12 cellular contexts compared by ENCODE assay signal in the genomic region with DNA sequence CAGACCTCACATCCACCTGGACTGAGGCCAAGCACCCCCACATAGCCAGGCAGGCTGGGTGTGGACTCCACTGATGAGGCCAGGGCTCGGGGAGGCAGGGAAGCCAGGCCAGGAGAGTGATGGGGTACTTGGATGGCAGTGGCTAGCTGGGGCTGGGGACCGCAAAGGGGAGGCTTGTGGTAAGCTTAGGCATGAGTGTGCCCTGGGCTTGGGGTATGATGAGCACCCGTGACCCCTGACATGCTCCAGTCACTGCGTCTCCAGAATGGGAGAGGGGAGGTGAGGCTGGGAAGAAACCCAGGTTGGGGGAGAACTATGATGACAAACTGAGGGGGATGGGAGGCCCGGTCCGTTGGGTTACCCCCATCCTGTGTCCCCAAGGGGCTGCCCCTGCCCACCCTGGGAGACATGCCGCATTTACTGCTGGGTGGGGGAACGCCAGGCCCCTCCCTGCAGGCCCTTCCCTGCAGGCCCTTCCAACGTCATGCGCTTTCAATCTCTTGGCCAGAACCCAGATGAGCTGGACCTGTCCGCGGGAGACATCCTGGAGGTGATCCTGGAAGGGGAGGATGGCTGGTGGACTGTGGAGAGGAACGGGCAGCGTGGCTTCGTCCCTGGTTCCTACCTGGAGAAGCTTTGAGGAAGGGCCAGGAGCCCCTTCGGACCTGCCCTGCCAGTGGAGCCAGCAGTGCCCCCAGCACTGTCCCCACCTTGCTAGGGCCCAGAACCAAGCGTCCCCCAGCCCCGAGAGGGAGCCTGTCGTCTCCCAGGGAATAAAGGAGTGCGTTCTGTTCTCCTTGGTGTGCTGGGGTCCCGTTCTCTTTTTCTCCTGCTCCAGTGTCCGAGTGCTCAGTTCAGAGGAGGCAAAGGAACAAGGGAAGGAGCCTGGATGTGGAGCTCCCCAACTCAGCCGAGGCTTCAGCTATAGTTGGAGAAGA. TPM values are rescaled to one million over a fixed set of nuclear protein-coding genes. Genes with fewer than 3 reads are reported as not detected.
A peak's percentile ranks its signal among the peaks of the same experiment; 100 is the strongest.
DNase-seq lines count a peak whose midpoint lies in the region; ATAC-seq, FAIRE-seq and TF ChIP-seq lines count a peak whose summit lies in the region.
"Had no signal": no experiment of that assay in that cellular context is flagged by ENCODE, and none has a peak within 500 bp of the region (broad histone marks: within the 10 kb centered on the region; RNA-seq: fewer than 3 reads in every experiment).

No MANE protein-coding gene starts in this region.

- H3K9me3 ChIP-seq in GM12878 (replicated peaks; ENCODE audit: control insufficient read depth, insufficient read depth, low read length) = no peaks in the 10 kb centered on the region; the same call in 2 of the 3 replicates
- H3K9me3 ChIP-seq in uterus = no peaks in the 10 kb centered on the region

- no peak for TF ChIP-seq RAD21 in GM12878 (IDR thresholded peaks at IDR 0.05; ENCODE audit: insufficient read depth, low read depth, low read length)

- in situ Hi-C loops in GM12878 (cut with MboI) = no loop called here

- H3K4me2 ChIP-seq in GM12878 (ENCODE audit: control insufficient read depth, insufficient read depth) = no peak overlapping the region

- H3K36me3 ChIP-seq in GM12878 (ENCODE audit: control insufficient read depth in 2 of 2, insufficient read depth in 2 of 2, low read length in 1 of 2) = peaks cover 0 to 4% of the 10 kb centered on the region in 2 experiments; a peak in 3 of 4 replicates
- H3K36me3 ChIP-seq in uterus = no peaks in the 10 kb centered on the region

- POLR2A ChIA-PET in GM12878 (lab: Charles Lee) = no interaction called here

- DNase-seq in stimulated activated CD4-positive, alpha-beta T cell treated with anti-CD3 and anti-CD28 coated beads, Interleukin-4, amount 100 ng/mL, for 24 hours = peak; percentile 3
- DNase-seq in stimulated activated CD4-positive, alpha-beta T cell treated with anti-CD3 and anti-CD28 coated beads, Interleukin-15, amount 100 ng/mL, for 24 hours = no peak
- DNase-seq in GM12878 (ENCODE audit: low read depth, low spot score) = no peak
- no peak for DNase-seq in naive B cell
- peak; percentile 10 to 16 for DNase-seq in uterus
- DNase-seq: amygdala, NCI-H774 had no signal

- intact Hi-C loops in GM12878 (cut with micrococcal nuclease; ENCODE audit: unreplicated experiment) (no loop called here), uterus (cut with DNase I; ENCODE audit: low total_unique reads) (no loop called here)

- H3K4me3 Mint-ChIP-seq in naive B cell = peak overlapping the region in 1 of 8 donors; percentile 43

- H3K4me3 ChIP-seq in GM12878 = no peak overlapping the region
- H3K4me3 ChIP-seq in uterus = no peak overlapping the region

- H3K4me1 ChIP-seq in GM12878 (ENCODE audit: control insufficient read depth, insufficient read depth, low read length) (no peaks in the 10 kb centered on the region), uterus (no peaks in the 10 kb centered on the region)

- no peak overlapping the region for H2AFZ ChIP-seq in GM12878 (ENCODE audit: control insufficient read depth, low read depth, low read length)

- no peaks in the 10 kb centered on the region for H3K27me3 ChIP-seq in GM12878 (replicated peaks in 1 of 2; ENCODE audit: control insufficient read depth in 2 of 2, insufficient read depth in 2 of 2, low read length in 1 of 2)
- no peaks in the 10 kb centered on the region for H3K27me3 ChIP-seq in uterus

- peak overlapping the region in 5 of 6 donors; percentile 57 to 90 (median 70) for H3K27ac Mint-ChIP-seq in naive B cell

- no peak for TF ChIP-seq EP300 in GM12878 (IDR thresholded peaks at IDR 0.05; ENCODE audit: borderline replicate concordance in 1 of 2, control insufficient read depth in 1 of 2, low read depth in 2 of 2, low read length in 2 of 2)

- 91% methylated on average over 20 of the region's 23 CpGs for WGBS in GM12878 (ENCODE audit: insufficient coverage, insufficient replicate concordance, low lambda C conversion rate, missing lambda C conversion rate)

- RAD21 ChIA-PET in GM12878 (lab: Charles Lee; ENCODE audit: unreplicated experiment) = interaction anchor here (1.3 to 9.5 kb wide), 2 partner anchors 63 to 66 kb away, joined by 3 to 189 read pairs; no protein-coding TSS in a partner anchor

- H3K27ac ChIP-seq in GM12878 (ENCODE audit: control insufficient read depth, insufficient read depth) (no peak overlapping the region), uterus (no peak overlapping the region)

- no TSS peak for BruUV-seq in GM12878 (replicated peaks; lab: Mats Ljungman, UMichigan)

- SMC1A ChIA-PET in GM12878 (lab: Charles Lee; ENCODE audit: uncharacterized antibody, unreplicated experiment) = interaction anchor here (22.2 kb wide), 1 partner anchor 63 kb away, joined by 375 read pairs; no protein-coding TSS in a partner anchor

- no peaks in the 10 kb centered on the region for H3K27me3 Mint-ChIP-seq in naive B cell

- H4K20me1 ChIP-seq in GM12878 (ENCODE audit: control insufficient read depth, insufficient read depth) = no peaks in the 10 kb centered on the region

- TF ChIP-seq POLR2A in GM12878 (IDR thresholded peaks at IDR 0.05; ENCODE audit: low read depth, low read length) (peak; percentile 57; the same call in 1 of the 2 replicates), uterus (IDR thresholded peaks at IDR 0.05) (no peak)

- no peaks in the 10 kb centered on the region for H3K79me2 ChIP-seq in GM12878 (ENCODE audit: control insufficient read depth, insufficient read depth, low read length)

- no peak for TF ChIP-seq CTCF in GM12878 (IDR thresholded peaks at IDR 0.05 in 2 of 3, conservative IDR thresholded peaks at IDR 0.05 in 1 of 3; ENCODE audit: control insufficient read depth in 2 of 3, extremely low read depth in 1 of 3, insufficient read depth in 1 of 3, low read depth in 3 of 3, low read length in 3 of 3)
- no peak for TF ChIP-seq CTCF in uterus (IDR thresholded peaks at IDR 0.05)

- H3K36me3 Mint-ChIP-seq in naive B cell = peaks cover 5 to 8% of the 10 kb centered on the region in 2 donors

- peaks cover 0 to 7% (median 0%) of the 10 kb centered on the region in 7 donors for H3K9me3 Mint-ChIP-seq in naive B cell

- CTCF ChIA-PET in GM12878 (lab: Yijun Ruan, JAX) = interaction anchor here (0.6 to 17.4 kb wide), 5 partner anchors 14 to 507 kb away, joined by 3 to 483 read pairs (median 3); no protein-coding TSS in a partner anchor

- H3K9ac ChIP-seq in GM12878 (ENCODE audit: control insufficient read depth, insufficient read depth, low read length) = no peak overlapping the region

- peaks cover 14 to 40% (median 32%) of the 10 kb centered on the region in 3 donors for H3K4me1 Mint-ChIP-seq in naive B cell

- no peak for ATAC-seq in GM12878
- no peak for ATAC-seq in naive B cell (ENCODE audit: low read depth in 2 of 2)
- ATAC-seq in GM18870 (IDR thresholded peaks at IDR 0.05; ENCODE audit: unreplicated experiment) = no peak
- ATAC-seq in HG03159 (IDR thresholded peaks at IDR 0.05; ENCODE audit: unreplicated experiment) = no peak
- ATAC-seq in GM21529 (IDR thresholded peaks at IDR 0.05; ENCODE audit: unreplicated experiment) = no peak

- FAIRE-seq in GM12878 (lab: Jason Lieb, UNC) = no peak

TF ChIP-seq in GM12878, 131 proteins besides CTCF, POLR2A, EP300 and RAD21 (continues in another document):
- no peak for TF ChIP-seq ESRRA (IDR thresholded peaks at IDR 0.05; ENCODE audit: low read length)
- no peak for TF ChIP-seq POLR2AphosphoS2 (IDR thresholded peaks at IDR 0.05; ENCODE audit: low read depth, low read length)

RNA-seq across cellular contexts. Expression of a gene that starts 34.1 kb away (rescaled TPM):
- total RNA-seq in GM12878 (2013; cell fraction: nucleolus; rRNA removed) = 32.5 and 33.4 TPM in 2 replicates
- total RNA-seq in GM12878 (2014; rRNA removed) (59.0 and 63.0 TPM in 2 replicates), GM12878 (2014; rRNA removed; fragmentation: Illumina TruSeq; extraction: Trizol) (52.8 and 55.4 TPM in 2 replicates), GM12878 (2021) (51.2 and 52.6 TPM in 2 replicates), uterus (100 to 1,000 TPM in 2 of 4 donors, 10 to 100 TPM in 2; 62.0 to 446 (median 114) TPM)
- polyA plus RNA-seq in GM12878 (2011; ENCODE audit: low read depth) = 42.9 TPM
- polyA plus RNA-seq in GM12878 (2011; rRNA removed) (45.2 and 48.8 TPM in 2 replicates), GM12878 (2014; fragmentation: Illumina TruSeq; extraction: Trizol) (60.4 and 78.2 TPM in 2 replicates), GM12878 (2014; fragmentation: Nextera tagmentation; extraction: Ambion mirVana) (10 to 100 TPM; 18.9 to 31.7 TPM), GM12878 (2014; rRNA removed) (59.4 and 64.0 TPM in 2 replicates), GM12878 (2016; fragmentation: Nextera tagmentation; extraction: Ambion mirVana) (100 to 1,000 TPM; 103 to 114 TPM), naive B cell (ENCODE audit: low read depth in 6 of 6) (100 to 1,000 TPM; 418 to 685 (median 569) TPM)
- polyA plus RNA-seq in GM12878 (2011; cell fraction: cytosol; rRNA removed) = 44.9 and 46.4 TPM in 2 replicates
- polyA plus RNA-seq in GM12878 (2011; cell fraction: nucleus; rRNA removed) = 26.2 and 30.1 TPM in 2 replicates
- 50.0 and 53.4 TPM in 2 replicates for polyA plus RNA-seq in GM12878 (2012)
- polyA minus RNA-seq in GM12878 (2011; rRNA and poly(A)+ RNA removed) = 47.9 and 57.2 TPM in 2 replicates
- polyA minus RNA-seq in GM12878 (2011; cell fraction: cytosol; rRNA and poly(A)+ RNA removed) = 13.8 and 18.6 TPM in 2 replicates
- polyA minus RNA-seq in GM12878 (2011; cell fraction: nucleus; rRNA and poly(A)+ RNA removed) = 6.3 and 13.0 TPM in 2 replicates

RNA-seq across cellular contexts. Expression of a gene that starts 41.9 kb away (rescaled TPM):
- 1.4 and 1.9 TPM in 2 replicates for total RNA-seq in GM12878 (2013; cell fraction: nucleolus; rRNA removed)
- total RNA-seq in GM12878 (2014; rRNA removed) (20.1 and 22.6 TPM in 2 replicates), GM12878 (2014; rRNA removed; fragmentation: Illumina TruSeq; extraction: Trizol) (11.2 and 12.0 TPM in 2 replicates), GM12878 (2021) (28.6 and 29.3 TPM in 2 replicates), uterus (1 to 10 TPM in 3 of 4 donors, not detected in 1; 1.3 to 10.0 (median 4.7) TPM)
- 4.1 TPM for polyA plus RNA-seq in GM12878 (2011; ENCODE audit: low read depth)
- polyA plus RNA-seq in GM12878 (2011; rRNA removed) (2.4 and 3.9 TPM in 2 replicates), GM12878 (2014; fragmentation: Illumina TruSeq; extraction: Trizol) (1.8 and 8.8 TPM in 2 replicates), GM12878 (2014; fragmentation: Nextera tagmentation; extraction: Ambion mirVana) (1 to 10 TPM in 1 of 2 experiments, under 1 TPM in 1; 0.50 to 5.7 TPM), GM12878 (2014; rRNA removed) (23.8 and 23.9 TPM in 2 replicates), GM12878 (2016; fragmentation: Nextera tagmentation; extraction: Ambion mirVana) (10 to 100 TPM; 17.8 to 19.0 TPM), naive B cell (ENCODE audit: low read depth in 6 of 6) (10 to 100 TPM; 15.6 to 34.1 (median 24.1) TPM)
- 5.2 and 7.5 TPM in 2 replicates for polyA plus RNA-seq in GM12878 (2011; cell fraction: cytosol; rRNA removed)
- 20.8 and 25.0 TPM in 2 replicates for polyA plus RNA-seq in GM12878 (2011; cell fraction: nucleus; rRNA removed)
- polyA plus RNA-seq in GM12878 (2012) = 9.7 and 13.0 TPM in 2 replicates
- polyA minus RNA-seq in GM12878 (2011; rRNA and poly(A)+ RNA removed) = 1.3 and 3.0 TPM in 2 replicates
- 1.5 and 3.3 TPM in 2 replicates for polyA minus RNA-seq in GM12878 (2011; cell fraction: cytosol; rRNA and poly(A)+ RNA removed)
- polyA minus RNA-seq in GM12878 (2011; cell fraction: nucleus; rRNA and poly(A)+ RNA removed) = 6.8 and 11.0 TPM in 2 replicates
- total RNA-seq: epithelial cell of proximal tubule, renal cortical epithelial cell had no signal

Comparison
In these comparisons a context has a peak if more than half of its experiments do, and no peak if none do; other contexts are left out.
1. DNase-seq: peak in stimulated activated CD4-positive, alpha-beta T cell treated with anti-CD3 and anti-CD28 coated beads, Interleukin-4, amount 100 ng/mL, for 24 hours (single experiment) and uterus (2 of 2); none in stimulated activated CD4-positive, alpha-beta T cell treated with anti-CD3 and anti-CD28 coated beads, Interleukin-15, amount 100 ng/mL, for 24 hours (single experiment), GM12878 (single experiment) and naive B cell (single experiment).